ENCODE assay signal across 8 cellular contexts in the genomic region with DNA sequence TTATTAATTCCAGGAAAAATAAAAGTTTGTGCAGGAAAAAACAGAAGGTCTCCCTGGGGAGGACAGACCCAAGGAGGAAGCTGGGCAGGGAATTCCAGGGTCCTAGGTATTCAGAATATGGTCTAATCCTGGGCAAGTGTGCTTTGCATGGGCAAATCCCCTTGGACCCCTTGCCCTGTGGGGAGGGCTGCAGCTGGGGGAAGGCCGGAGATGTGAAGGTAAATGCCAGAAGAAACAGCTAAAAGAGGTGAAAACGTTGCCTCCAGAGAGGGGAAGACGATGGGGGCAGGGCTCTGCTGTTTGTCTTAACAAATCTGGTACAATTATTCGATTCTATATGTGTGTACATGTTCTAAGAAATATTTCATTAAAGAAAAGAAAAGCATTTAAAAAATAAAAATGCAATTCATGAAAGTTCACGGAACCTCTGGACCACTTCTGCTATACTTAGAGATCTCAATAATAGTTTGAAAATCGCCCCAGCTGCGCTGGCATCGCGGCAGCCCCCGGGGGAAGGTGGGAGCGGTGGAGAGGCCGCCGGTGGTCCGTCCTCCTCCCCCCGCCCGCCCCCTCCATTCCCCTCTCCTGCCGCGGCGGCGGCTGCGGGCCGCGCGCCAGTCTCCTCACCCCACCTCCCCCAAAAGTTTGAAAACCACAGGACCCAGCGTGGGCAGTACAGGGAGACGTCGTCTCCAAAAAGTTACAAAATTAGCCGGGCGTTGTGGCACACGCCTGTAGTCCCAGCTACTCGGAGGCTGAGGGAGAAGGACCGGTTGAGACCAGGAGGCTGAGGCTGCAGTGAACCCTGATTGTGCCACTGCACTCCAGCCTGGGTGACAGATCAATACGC. TPM values are rescaled to one million over a fixed set of nuclear protein-coding genes. Genes with fewer than 3 reads are reported as not detected.
DNase-seq lines count a peak whose midpoint lies in the region; ATAC-seq and TF ChIP-seq lines count a peak whose summit lies in the region.

No MANE protein-coding gene starts in this region.

- peak; percentile 7 for ATAC-seq in GM19043 (IDR thresholded peaks at IDR 0.05; ENCODE audit: low read depth, unreplicated experiment)

- H3K4me1 ChIP-seq in PC-9 (replicated peaks; ENCODE audit: insufficient read depth) (peaks cover 48% of the 10 kb centered on the region), esophagus (ENCODE audit: control insufficient read depth in 2 of 2, insufficient read depth in 2 of 2, low read length in 1 of 2) (peaks cover 0 to 5% of the 10 kb centered on the region in 2 donors), rectal smooth muscle tissue (ENCODE audit: control insufficient read depth, insufficient read depth, low read length) (peaks cover 11% of the 10 kb centered on the region)

- H3K4me3 ChIP-seq in PC-9: peak overlapping the region; percentile 97
- H3K4me3 ChIP-seq in esophagus (ENCODE audit: low read depth in 1 of 2, low read length in 2 of 2): peak overlapping the region in 1 of 2 donors; percentile 67
- H3K4me3 ChIP-seq in rectal smooth muscle tissue (ENCODE audit: low read length): peak overlapping the region; percentile 87

- BruUV-seq in PC-9 (replicated peaks; lab: Mats Ljungman, UMichigan): no TSS peak

- no peaks in the 10 kb centered on the region for H3K9me2 ChIP-seq in PC-9 (ENCODE audit: insufficient read depth)

- peaks cover 63% of the 10 kb centered on the region for H3F3A ChIP-seq in PC-9 (ENCODE audit: insufficient read depth, low read depth)

- CTCF ChIA-PET in PC-9 (lab: Charles Lee): interaction anchor here (0.5 kb wide), 1 partner anchor 275 kb away, joined by 6 read pairs; the partner anchor contains the start of gene DNAJC22

- POLR2A ChIA-PET in PC-9 (lab: Charles Lee; ENCODE audit: unreplicated experiment): interaction anchor here (0.6 kb wide), 2 partner anchors 122 to 486 kb away, joined by 4 to 6 read pairs; no protein-coding TSS in a partner anchor

- H3K9me3 ChIP-seq in PC-9 (ENCODE audit: insufficient read depth, low read depth): peaks cover 1% of the 10 kb centered on the region; the same call in 1 of the 2 replicates
- no peaks in the 10 kb centered on the region for H3K9me3 ChIP-seq in esophagus (ENCODE audit: control insufficient read depth in 2 of 2, insufficient read depth in 1 of 2, low read depth in 1 of 2, low read length in 1 of 2)

- H3K27ac ChIP-seq in PC-9: peak overlapping the region; percentile 56; the same call in 1 of the 2 replicates
- H3K27ac ChIP-seq in esophagus (ENCODE audit: low read depth in 2 of 2, low read length in 1 of 2): peak overlapping the region; percentile 82 to 84
- peak overlapping the region; percentile 94 for H3K27ac ChIP-seq in rectal smooth muscle tissue (ENCODE audit: low read depth, low read length)
- H3K27ac ChIP-seq in substantia nigra (ENCODE audit: low read depth, low read length, poor library complexity, severe bottlenecking): no peak overlapping the region

- H3K4me2 ChIP-seq in PC-9: peak overlapping the region; percentile 98

- 4 to 5% methylated on average over 31 to 33 of the region's 33 CpGs for WGBS in esophagus, 2 donors

- H3K36me3 ChIP-seq in PC-9 (ENCODE audit: low read depth) (no peaks in the 10 kb centered on the region), esophagus (ENCODE audit: control insufficient read depth in 2 of 2, insufficient read depth in 2 of 2, low read length in 1 of 2) (no peaks in the 10 kb centered on the region), rectal smooth muscle tissue (ENCODE audit: control insufficient read depth, insufficient read depth, low read length) (no peaks in the 10 kb centered on the region)

- H3K79me2 ChIP-seq in PC-9 (ENCODE audit: low read depth): no peaks in the 10 kb centered on the region

- H2AFZ ChIP-seq in PC-9: peak overlapping the region; percentile 95

- H4K20me1 ChIP-seq in PC-9 (ENCODE audit: insufficient read depth): no peaks in the 10 kb centered on the region

- no peak for TF ChIP-seq CTCF in PC-9 (conservative IDR thresholded peaks at IDR 0.05)

- no peaks in the 10 kb centered on the region for H3K27me3 ChIP-seq in PC-9 (ENCODE audit: insufficient read depth, low read depth)
- H3K27me3 ChIP-seq in esophagus (ENCODE audit: control insufficient read depth in 1 of 2, insufficient read depth in 2 of 2, low read length in 2 of 2): no peaks in the 10 kb centered on the region
- no peaks in the 10 kb centered on the region for H3K27me3 ChIP-seq in rectal smooth muscle tissue (ENCODE audit: control insufficient read depth, insufficient read depth, low read length)

- no peak for DNase-seq in PC-9
- no peak for DNase-seq in posterior vena cava (ENCODE audit: low spot score)
- no peak for DNase-seq in substantia nigra (lab: John Stamatoyannopoulos, UW)
- no peak for DNase-seq in retina
- DNase-seq in GM19240 (ENCODE audit: insufficient read length, low spot score): no peak

- intact Hi-C loops in PC-9 (cut with micrococcal nuclease; ENCODE audit: unreplicated experiment) (loop anchor here (5.0 kb wide), 1 partner anchor 275 kb away; the partner anchor contains the start of gene DNAJC22), posterior vena cava (cut with DNase I) (no loop called here)

- H3K9ac ChIP-seq in rectal smooth muscle tissue (ENCODE audit: low read length): peak overlapping the region; percentile 78

RNA-seq across cellular contexts. Expression of gene PRPF40B, which starts 1.5 kb away (rescaled TPM):
- total RNA-seq in PC-9 (2021) (27.5 and 28.9 TPM in 2 replicates), posterior vena cava (10 to 100 TPM; 16.2 to 20.7 TPM)
- 10 to 100 TPM; 10.6 to 19.9 TPM for polyA plus RNA-seq in esophagus

RNA-seq across cellular contexts. Expression of gene FAM186B, which starts 16.4 kb away (rescaled TPM):
- 1.3 and 1.7 TPM in 2 replicates for total RNA-seq in PC-9 (2021)
- under 1 TPM; 0.08 to 0.09 TPM for polyA plus RNA-seq in esophagus
- total RNA-seq in posterior vena cava: under 1 TPM in 1 of 2 donors, not detected in 1; 0.14 TPM

RNA-seq across cellular contexts. Expression of gene MCRS1, which starts 53.9 kb away (rescaled TPM):
- total RNA-seq in PC-9 (2021) (66.9 and 71.5 TPM in 2 replicates), posterior vena cava (10 to 100 TPM; 37.3 to 38.1 TPM)
- 10 to 100 TPM; 40.0 to 45.0 TPM for polyA plus RNA-seq in esophagus
